Comparison of ENCODE assay signal across 18 cellular contexts in the genomic region with DNA sequence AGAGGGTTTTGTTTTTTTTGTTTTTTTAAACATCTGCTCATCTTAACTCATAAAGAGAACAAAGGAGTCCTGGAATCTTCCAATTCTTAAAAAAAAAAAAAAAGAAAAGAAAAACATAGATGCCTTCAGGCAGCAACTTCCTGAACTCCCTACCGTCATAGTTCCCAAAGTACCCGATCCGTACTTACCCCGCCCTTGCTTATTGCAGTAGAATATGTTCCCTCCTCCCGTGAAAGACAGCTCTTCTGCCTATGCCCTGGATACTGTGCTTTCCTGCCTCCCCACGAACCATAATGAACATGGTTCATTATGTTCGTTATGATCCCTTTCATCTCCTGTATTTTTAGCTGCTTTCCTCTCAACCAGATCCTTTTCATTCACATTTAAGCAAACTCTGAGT.
"Had no signal": no experiment of that assay in that cellular context is flagged by ENCODE, and none has a peak within 500 bp of the region (broad histone marks: within the 10 kb centered on the region; RNA-seq: fewer than 3 reads in every experiment).

No MANE protein-coding gene starts in this region.

- H3K27ac ChIP-seq: adrenal gland, esophagus squamous epithelium, hepatocyte, lower lobe of right lung, stomach had no signal

- H3K27ac Mint-ChIP-seq: activated CD4-positive, alpha-beta memory T cell treated with anti-CD3 and anti-CD28 coated beads, Interleukin-2, amount 10 ng/mL, durations not matched to agents 7 days and 5 days; activated CD8-positive, alpha-beta memory T cell treated with anti-CD3 and anti-CD28 coated beads, Interleukin-2, amount 10 ng/mL, durations not matched to agents 7 days and 5 days; dendritic cell treated with granulocyte-macrophage colony-stimulating factor and Interleukin-4, amounts not matched to agents 40 ng/mL and 50 ng/mL, for 4 days; nephron; WTC11 had no signal

- H3K4me3 ChIP-seq: adrenal gland, esophagus squamous epithelium, hepatocyte, lower lobe of right lung, stomach had no signal

- H3K4me1 ChIP-seq: adrenal gland, esophagus squamous epithelium, lower lobe of right lung, stomach had no signal

- ATAC-seq: activated CD8-positive, alpha-beta memory T cell treated with anti-CD3 and anti-CD28 coated beads, Interleukin-2, amount 10 ng/mL, durations not matched to agents 7 days and 5 days; left cardiac atrium; lower lobe of right lung; WTC11 had no signal

- H3K27me3 Mint-ChIP-seq: activated CD4-positive, alpha-beta memory T cell treated with anti-CD3 and anti-CD28 coated beads, Interleukin-2, amount 10 ng/mL, durations not matched to agents 7 days and 5 days; activated CD8-positive, alpha-beta memory T cell treated with anti-CD3 and anti-CD28 coated beads, Interleukin-2, amount 10 ng/mL, durations not matched to agents 7 days and 5 days; dendritic cell treated with granulocyte-macrophage colony-stimulating factor and Interleukin-4, amounts not matched to agents 40 ng/mL and 50 ng/mL, for 4 days had no signal

- H3K4me3 Mint-ChIP-seq: activated CD4-positive, alpha-beta memory T cell treated with anti-CD3 and anti-CD28 coated beads, Interleukin-2, amount 10 ng/mL, durations not matched to agents 7 days and 5 days; activated CD8-positive, alpha-beta memory T cell treated with anti-CD3 and anti-CD28 coated beads, Interleukin-2, amount 10 ng/mL, durations not matched to agents 7 days and 5 days; dendritic cell treated with granulocyte-macrophage colony-stimulating factor and Interleukin-4, amounts not matched to agents 40 ng/mL and 50 ng/mL, for 4 days; nephron; WTC11 had no signal

- H3K36me3 ChIP-seq: adrenal gland had no signal

- H3K9me3 ChIP-seq: adrenal gland, esophagus squamous epithelium, lower lobe of right lung, stomach had no signal

- H3K9me3 Mint-ChIP-seq: activated CD4-positive, alpha-beta memory T cell treated with anti-CD3 and anti-CD28 coated beads, Interleukin-2, amount 10 ng/mL, durations not matched to agents 7 days and 5 days; dendritic cell treated with granulocyte-macrophage colony-stimulating factor and Interleukin-4, amounts not matched to agents 40 ng/mL and 50 ng/mL, for 4 days; nephron had no signal

- DNase-seq: activated CD4-positive, alpha-beta memory T cell treated with anti-CD3 and anti-CD28 coated beads, Interleukin-2, amount 10 ng/mL, durations not matched to agents 7 days and 5 days; activated CD4-positive, alpha-beta T cell treated with anti-CD3 and anti-CD28 coated beads for 48 hours; activated CD8-positive, alpha-beta memory T cell treated with anti-CD3 and anti-CD28 coated beads, Interleukin-2, amount 10 ng/mL, durations not matched to agents 7 days and 5 days; activated effector memory CD4-positive, alpha-beta T cell treated with Interleukin-2 at 50 U/mL for 16 hours; activated naive CD4-positive, alpha-beta T cell treated with anti-CD3 and anti-CD28 coated beads, Interleukin-2, amount 50 U/mL, for 16 hours; adrenal gland; effector memory CD4-positive, alpha-beta T cell; esophagus squamous epithelium; left cardiac atrium; lower lobe of right lung; nucleus accumbens; stimulated activated CD4-positive, alpha-beta T cell treated with anti-CD3 and anti-CD28 coated beads, Interleukin-2, amount 100 ng/mL, for 24 hours; stomach; SW 1271 had no signal

- H3K27me3 ChIP-seq: adrenal gland, esophagus squamous epithelium, hepatocyte, stomach had no signal

- H3K4me1 Mint-ChIP-seq: activated CD4-positive, alpha-beta memory T cell treated with anti-CD3 and anti-CD28 coated beads, Interleukin-2, amount 10 ng/mL, durations not matched to agents 7 days and 5 days; activated CD8-positive, alpha-beta memory T cell treated with anti-CD3 and anti-CD28 coated beads, Interleukin-2, amount 10 ng/mL, durations not matched to agents 7 days and 5 days; nephron had no signal
